ENCODE assay signal across 10 cellular contexts in genomic region chr1:37557402-37557801, GRCh38. TPM values are rescaled to one million over a fixed set of nuclear protein-coding genes. Genes with fewer than 3 reads are reported as not detected.
DNase-seq lines count a peak whose midpoint lies in the region; ATAC-seq and TF ChIP-seq lines count a peak whose summit lies in the region.
"Had no signal": no experiment of that assay in that cellular context is flagged by ENCODE, and none has a peak within 500 bp of the region (broad histone marks: within the 10 kb centered on the region; RNA-seq: fewer than 3 reads in every experiment).

No MANE protein-coding gene starts in this region.

- ATAC-seq in upper lobe of left lung (ENCODE audit: low FRiP score in 2 of 2) = peak in 1 of 2 donors; percentile 12
- no peak for ATAC-seq in CD4-positive, alpha-beta T cell (ENCODE audit: poor library complexity)
- ATAC-seq: stimulated activated naive B cell treated with anti-CD40 and anti-IgM and Interleukin-4, amounts not matched to agents 10 μg/mL and 1 μg/mL and 100 μg/mL, for 72 hours had no signal

- no TSS peak for BruUV-seq in MCF 10A (replicated peaks; lab: Mats Ljungman, UMichigan)

- H3K36me3 Mint-ChIP-seq in MCF 10A (ENCODE audit: insufficient read depth, unreplicated experiment) (peaks cover under 1% of the 10 kb centered on the region), nephron progenitor cell (ENCODE audit: low read depth) (peaks cover 28% of the 10 kb centered on the region)
- H3K36me3 Mint-ChIP-seq in CD4-positive, alpha-beta T cell (ENCODE audit: low read depth) = peaks cover 18% of the 10 kb centered on the region

- no peak for TF ChIP-seq EP300 in upper lobe of left lung (IDR thresholded peaks at IDR 0.05)

- TF ChIP-seq CTCF in breast epithelium (IDR thresholded peaks at IDR 0.05) (no peak), MCF 10A (IDR thresholded peaks at IDR 0.05; ENCODE audit: unreplicated experiment) (no peak), esophagus squamous epithelium (IDR thresholded peaks at IDR 0.05) (no peak), nephron progenitor cell (IDR thresholded peaks at IDR 0.05) (no peak), upper lobe of left lung (IDR thresholded peaks at IDR 0.05) (no peak)
- TF ChIP-seq CTCF in CD4-positive, alpha-beta T cell (IDR thresholded peaks at IDR 0.05) = no peak

- H3K9me3 Mint-ChIP-seq in MCF 10A (ENCODE audit: unreplicated experiment) = no peaks in the 10 kb centered on the region
- peaks cover 12% of the 10 kb centered on the region for H3K9me3 Mint-ChIP-seq in nephron progenitor cell
- H3K9me3 Mint-ChIP-seq in CD4-positive, alpha-beta T cell = no peaks in the 10 kb centered on the region

- H3K4me3 Mint-ChIP-seq in MCF 10A (ENCODE audit: unreplicated experiment) = no peak overlapping the region
- H3K4me3 Mint-ChIP-seq in nephron progenitor cell = peak overlapping the region; percentile 97
- H3K4me3 Mint-ChIP-seq in CD4-positive, alpha-beta T cell = no peak overlapping the region
- H3K4me3 Mint-ChIP-seq: stimulated activated naive B cell treated with anti-CD40 and anti-IgM and Interleukin-4, amounts not matched to agents 10 μg/mL and 1 μg/mL and 100 μg/mL, for 72 hours had no signal

- H3K27me3 Mint-ChIP-seq in MCF 10A (ENCODE audit: insufficient read depth, unreplicated experiment) = no peaks in the 10 kb centered on the region
- H3K27me3 Mint-ChIP-seq in nephron progenitor cell (ENCODE audit: low read depth, poor library complexity) = peaks cover 3% of the 10 kb centered on the region
- peaks cover 4% of the 10 kb centered on the region for H3K27me3 Mint-ChIP-seq in CD4-positive, alpha-beta T cell

- H3K4me1 Mint-ChIP-seq in MCF 10A (ENCODE audit: insufficient read depth, unreplicated experiment) (peaks cover 8% of the 10 kb centered on the region), nephron progenitor cell (peaks cover 52% of the 10 kb centered on the region)
- H3K4me1 Mint-ChIP-seq in CD4-positive, alpha-beta T cell (ENCODE audit: low read depth) = peaks cover 20% of the 10 kb centered on the region

- H3K4me3 ChIP-seq in breast epithelium (peak overlapping the region; percentile 29 to 63 (median 51)), esophagus squamous epithelium (peak overlapping the region in 3 of 4 donors; percentile 31 to 61 (median 32)), upper lobe of left lung (peak overlapping the region in 3 of 4 donors; percentile 43 to 52 (median 52))

- H3K27me3 ChIP-seq in breast epithelium (no peaks in the 10 kb centered on the region), esophagus squamous epithelium (no peaks in the 10 kb centered on the region), upper lobe of left lung (no peaks in the 10 kb centered on the region)
- no peaks in the 10 kb centered on the region for H3K27me3 ChIP-seq in CD4-positive, alpha-beta T cell (ENCODE audit: control insufficient read depth, insufficient read depth, low read length)
- H3K27me3 ChIP-seq: adrenal gland had no signal

- H3K9me3 ChIP-seq in breast epithelium (no peaks in the 10 kb centered on the region), esophagus squamous epithelium (no peaks in the 10 kb centered on the region), upper lobe of left lung (no peaks in the 10 kb centered on the region)
- H3K9me3 ChIP-seq in CD4-positive, alpha-beta T cell (ENCODE audit: control insufficient read depth, low read length) = no peaks in the 10 kb centered on the region
- H3K9me3 ChIP-seq: adrenal gland had no signal

- WGBS in esophagus squamous epithelium, 2 donors = 86% methylated on average over 1 of the region's 3 CpGs
- 80 to 92% methylated on average over 2 to 3 of the region's 3 CpGs for WGBS in upper lobe of left lung, 2 donors

- H3K27ac ChIP-seq in breast epithelium (peak overlapping the region; percentile 89 to 93), esophagus squamous epithelium (peak overlapping the region in 2 of 4 donors; percentile 50 to 65), upper lobe of left lung (peak overlapping the region; percentile 49 to 65 (median 56))
- H3K27ac ChIP-seq in CD4-positive, alpha-beta T cell (ENCODE audit: low read depth, low read length) = no peak overlapping the region

- POLR2A ChIA-PET in MCF 10A (lab: Yijun Ruan, JAX) = no interaction called here
- POLR2A ChIA-PET in CD4-positive, alpha-beta T cell (lab: Charles Lee) = interaction anchor here (1.1 kb wide), 1 partner anchor 37 kb away, joined by 3 read pairs; no protein-coding TSS in a partner anchor

- CTCF ChIA-PET in MCF 10A (lab: Yijun Ruan, JAX) = interaction anchor here (1.2 kb wide), 1 partner anchor 103 kb away, joined by 3 read pairs; no protein-coding TSS in a partner anchor
- CTCF ChIA-PET in CD4-positive, alpha-beta T cell (lab: Charles Lee) = no interaction called here

- DNase-seq in breast epithelium (ENCODE audit: low spot score in 2 of 2) (no peak), MCF 10A (ENCODE audit: unreplicated experiment) (no peak), esophagus squamous epithelium (lab: John Stamatoyannopoulos, UW) (no peak), nephron progenitor cell (no peak), upper lobe of left lung (no peak), NCI-H1417 (lab: John Stamatoyannopoulos, UW) (no peak), NOMO-1 (lab: John Stamatoyannopoulos, UW; ENCODE audit: unreplicated experiment in 2 of 2) (no peak)
- DNase-seq in CD4-positive, alpha-beta T cell = no peak
- DNase-seq: stimulated activated naive B cell treated with anti-CD40 and anti-IgM and Interleukin-4, amounts not matched to agents 10 μg/mL and 1 μg/mL and 100 μg/mL, for 72 hours had no signal

- H3K36me3 ChIP-seq in breast epithelium (no peaks in the 10 kb centered on the region), esophagus squamous epithelium (peaks cover 0 to 16% (median 0%) of the 10 kb centered on the region in 3 donors), upper lobe of left lung (peaks cover 0 to 13% (median 4%) of the 10 kb centered on the region in 4 donors)

- peaks cover 8 to 17% of the 10 kb centered on the region in 2 donors for H3K4me1 ChIP-seq in breast epithelium
- H3K4me1 ChIP-seq in esophagus squamous epithelium = peaks cover 7 to 36% (median 17%) of the 10 kb centered on the region in 3 donors
- H3K4me1 ChIP-seq in upper lobe of left lung = peaks cover 21 to 43% (median 24%) of the 10 kb centered on the region in 4 donors

- intact Hi-C loops in breast epithelium (cut with DNase I; ENCODE audit: low total_unique reads) (no loop called here), MCF 10A (cut with micrococcal nuclease) (no loop called here), esophagus squamous epithelium (cut with DNase I) (loop anchor here (10.0 kb wide), 1 partner anchor 127 kb away; no protein-coding TSS in a partner anchor)
- intact Hi-C loops in CD4-positive, alpha-beta T cell (cut with DNase I, micrococcal nuclease) = loop anchor here in 1 of 2 experiments (5.0 kb wide), 2 partner anchors 100 to 305 kb away; no protein-coding TSS in a partner anchor

- H3K27ac Mint-ChIP-seq in MCF 10A (ENCODE audit: low read depth, unreplicated experiment) (no peak overlapping the region), nephron progenitor cell (peak overlapping the region; percentile 98)
- H3K27ac Mint-ChIP-seq in CD4-positive, alpha-beta T cell = no peak overlapping the region
- H3K27ac Mint-ChIP-seq: stimulated activated naive B cell treated with anti-CD40 and anti-IgM and Interleukin-4, amounts not matched to agents 10 μg/mL and 1 μg/mL and 100 μg/mL, for 72 hours had no signal

- TF ChIP-seq POLR2A in breast epithelium (IDR thresholded peaks at IDR 0.05) (no peak), esophagus squamous epithelium (IDR thresholded peaks at IDR 0.05) (no peak), upper lobe of left lung (IDR thresholded peaks at IDR 0.05) (no peak)

RNA-seq across cellular contexts. Expression of gene DNALI1, which starts 0.7 kb away (rescaled TPM):
- total RNA-seq in breast epithelium = 10 to 100 TPM in 2 of 3 donors, 1 to 10 TPM in 1; 4.6 to 29.4 (median 20.6) TPM
- not detected in 2 replicates for total RNA-seq in MCF 10A (2022)
- total RNA-seq in esophagus squamous epithelium = 1 to 10 TPM in 1 of 4 donors, under 1 TPM in 2, not detected in 1; 0.09 to 4.2 (median 0.88) TPM
- 10 to 100 TPM; 12.3 to 41.9 (median 23.4) TPM for total RNA-seq in upper lobe of left lung
- total RNA-seq in CD4-positive, alpha-beta T cell = not detected

RNA-seq across cellular contexts. Expression of gene SNIP1, which starts 3.3 kb away (rescaled TPM):
- total RNA-seq in breast epithelium (10 to 100 TPM; 11.4 to 22.7 (median 14.7) TPM), MCF 10A (2022) (26.4 and 32.0 TPM in 2 replicates), esophagus squamous epithelium (10 to 100 TPM; 10.5 to 21.1 (median 13.1) TPM), upper lobe of left lung (10 to 100 TPM; 12.0 to 54.5 (median 17.5) TPM)
- 10 to 100 TPM; 57.9 to 64.7 TPM for total RNA-seq in CD4-positive, alpha-beta T cell

RNA-seq across cellular contexts. Expression of gene GNL2, which starts 38.3 kb away (rescaled TPM):
- total RNA-seq in breast epithelium = 10 to 100 TPM; 36.8 to 71.8 (median 63.1) TPM
- 103 and 133 TPM in 2 replicates for total RNA-seq in MCF 10A (2022)
- 10 to 100 TPM; 27.5 to 53.2 (median 37.1) TPM for total RNA-seq in esophagus squamous epithelium
- total RNA-seq in upper lobe of left lung = 10 to 100 TPM; 28.3 to 56.2 (median 40.3) TPM
- total RNA-seq in CD4-positive, alpha-beta T cell = 10 to 100 TPM; 43.4 to 44.5 TPM

RNA-seq across cellular contexts. Expression of gene MEAF6, which starts 42.8 kb away (rescaled TPM):
- total RNA-seq in breast epithelium (100 to 1,000 TPM in 1 of 3 donors, 10 to 100 TPM in 2; 78.2 to 140 (median 87.2) TPM), MCF 10A (2022) (71.3 and 72.0 TPM in 2 replicates), esophagus squamous epithelium (10 to 100 TPM; 45.5 to 67.9 (median 56.5) TPM), upper lobe of left lung (100 to 1,000 TPM in 2 of 6 donors, 10 to 100 TPM in 4; 59.9 to 131 (median 75.1) TPM)
- 10 to 100 TPM; 39.0 to 41.5 TPM for total RNA-seq in CD4-positive, alpha-beta T cell
